ENCODE assay signal across 8 cellular contexts in genomic region chr12:98945864-98946263, GRCh38.
"Had no signal": no experiment of that assay in that cellular context is flagged by ENCODE, and none has a peak within 500 bp of the region (broad histone marks: within the 10 kb centered on the region; RNA-seq: fewer than 3 reads in every experiment).

No MANE protein-coding gene starts in this region.

- H3K27ac ChIP-seq: GM23248, KMS-11 had no signal

- H3K9me3 ChIP-seq: HAP-1 had no signal

- H3K4me3 ChIP-seq: GM23248, HAP-1 had no signal

- H3K4me1 ChIP-seq: HAP-1 had no signal

- FAIRE-seq: HTR-8/SVneo had no signal

- H3K4me2 ChIP-seq: KMS-11 had no signal

- DNase-seq: GM23248, GOT3, H7, KBM-7 had no signal

- H3K36me3 ChIP-seq: HAP-1 had no signal

- ATAC-seq: HCT116 had no signal

- H2AFZ ChIP-seq: GM23248 had no signal

- H3K9ac ChIP-seq: GM23248, KMS-11 had no signal
